1 cellular context compared by ENCODE assay signal in genomic region chr3:170180107-170180951, GRCh38.
TF ChIP-seq lines count a peak whose summit lies in the region.

No MANE protein-coding gene starts in this region.

TF ChIP-seq in GM23338, 12 proteins besides CTCF, POLR2A, EP300 and RAD21 (continued from another document):
- TF ChIP-seq ZNF462 (CRISPR knock-in tag; IDR thresholded peaks at IDR 0.05) (no peak), NANOG (IDR thresholded peaks at IDR 0.05; ENCODE audit: borderline replicate concordance) (no peak), STAT1 (IDR thresholded peaks at IDR 0.05; ENCODE audit: unreplicated experiment) (no peak), JUNB (IDR thresholded peaks at IDR 0.05; ENCODE audit: unreplicated experiment) (no peak)
TF ChIP-seq in GM23338: peak in this region for 0.
